9 cellular contexts compared by ENCODE assay signal in genomic region chr15:36680751-36681150, GRCh38.
"Had no signal": no experiment of that assay in that cellular context is flagged by ENCODE, and none has a peak within 500 bp of the region (broad histone marks: within the 10 kb centered on the region; RNA-seq: fewer than 3 reads in every experiment).

No MANE protein-coding gene starts in this region.

- H3K4me1 Mint-ChIP-seq: GM23338 had no signal

- H3K9me3 Mint-ChIP-seq: HFFc6 had no signal

- H3K4me3 ChIP-seq: GM23338, K562 had no signal

- ATAC-seq: GM23338, K562 had no signal

- H3K27ac Mint-ChIP-seq: GM23338, H9, HFFc6 had no signal

- H3K4me3 Mint-ChIP-seq: GM23338, H9, HFFc6 had no signal

- FAIRE-seq: H1, H54, HTR-8/SVneo, K562 had no signal

- DNase-seq: H9, HCEC 1CT, HFFc6, IMR-90 had no signal
